Comparison of ENCODE assay signal across 10 cellular contexts in the genomic region with DNA sequence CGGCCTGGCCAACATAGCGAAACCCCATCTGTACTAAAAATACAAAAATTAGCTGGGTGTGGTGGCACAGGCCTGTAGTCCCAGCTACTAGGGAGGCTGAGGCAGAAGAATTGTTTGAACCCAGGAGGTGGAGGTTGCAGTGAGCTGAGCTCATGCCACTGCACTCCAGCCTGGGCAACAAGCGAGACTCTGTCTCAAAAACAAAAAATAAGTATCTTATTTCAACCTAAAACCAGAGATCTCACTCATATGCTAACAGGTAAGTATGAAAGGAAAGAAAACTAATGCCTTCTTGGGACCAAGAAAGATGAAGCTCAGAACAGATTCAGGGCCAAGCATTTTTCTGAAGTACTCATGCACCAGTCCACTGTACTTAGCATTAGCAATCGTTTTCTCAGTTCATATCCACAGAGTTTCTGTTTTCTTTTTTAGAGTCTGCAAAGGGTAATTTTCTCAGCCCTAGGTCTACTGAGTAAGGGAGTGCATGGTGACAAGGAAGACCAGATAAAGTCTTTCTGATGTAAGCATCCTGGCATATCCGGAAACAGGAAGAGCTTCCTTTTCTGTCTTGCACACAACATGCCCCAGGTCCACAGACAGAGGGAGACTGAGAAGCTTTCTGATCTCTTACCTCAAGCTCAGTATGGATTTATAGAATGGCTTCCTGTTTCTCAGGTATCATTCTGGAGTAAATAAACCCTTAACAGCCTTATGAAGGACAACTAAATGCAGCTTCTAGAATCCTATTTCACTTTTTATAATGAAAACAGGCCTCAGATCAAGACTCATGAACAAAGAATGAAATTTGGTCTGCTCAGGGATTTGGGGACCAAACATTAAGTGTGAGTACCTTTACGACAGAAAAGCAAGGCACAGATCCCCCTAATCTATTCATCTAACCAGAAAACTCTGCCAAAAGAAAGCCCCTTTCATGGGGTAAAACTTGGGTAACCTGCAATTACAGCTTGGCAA. TPM values are rescaled to one million over a fixed set of nuclear protein-coding genes. Genes with fewer than 3 reads are reported as not detected.
DNase-seq lines count a peak whose midpoint lies in the region; ATAC-seq and TF ChIP-seq lines count a peak whose summit lies in the region.
"Had no signal": no experiment of that assay in that cellular context is flagged by ENCODE, and none has a peak within 500 bp of the region (broad histone marks: within the 10 kb centered on the region; RNA-seq: fewer than 3 reads in every experiment).

No MANE protein-coding gene starts in this region.

- 80% methylated on average over 6 of the region's 6 CpGs for WGBS in thymus

- no peaks in the 10 kb centered on the region for H3K36me3 ChIP-seq in cardiac muscle cell
- no peaks in the 10 kb centered on the region for H3K36me3 ChIP-seq in thymus (ENCODE audit: control insufficient read depth, insufficient read depth)

- intact Hi-C loops in left ventricle myocardium superior (cut with micrococcal nuclease), result no loop called here

- no peak for ATAC-seq in left ventricle myocardium superior
- ATAC-seq in GM18520 (IDR thresholded peaks at IDR 0.05; ENCODE audit: unreplicated experiment), result no peak
- ATAC-seq in HG03095 (IDR thresholded peaks at IDR 0.05; ENCODE audit: unreplicated experiment), result no peak
- ATAC-seq: Panc1 had no signal

- H3K9me3 ChIP-seq in cardiac muscle cell (ENCODE audit: low read depth) (no peaks in the 10 kb centered on the region), thymus (ENCODE audit: control insufficient read depth) (no peaks in the 10 kb centered on the region)

- H3K27me3 ChIP-seq in cardiac muscle cell (no peaks in the 10 kb centered on the region), thymus (ENCODE audit: control insufficient read depth, insufficient read depth) (no peaks in the 10 kb centered on the region)

- peak; percentile 25; the same call in 1 of the 2 replicates for TF ChIP-seq POLR2A in Raji (IDR thresholded peaks at IDR 0.05; ENCODE audit: insufficient read depth, low read depth, low read length)

- H3K4me3 ChIP-seq in cardiac muscle cell (no peak overlapping the region), thymus (ENCODE audit: low read length) (no peak overlapping the region)

- peak in 1 of 2 donors; percentile 51 for DNase-seq in cardiac muscle cell (ENCODE audit: low read depth in 1 of 2, low spot score in 1 of 2)
- DNase-seq in left ventricle myocardium superior, result no peak
- peak; percentile 16 for DNase-seq in effector CD4-positive, alpha-beta T cell
- no peak for DNase-seq in NCI-H2107 treated with DMSO at 0.1 percent for 48 hours (lab: John Stamatoyannopoulos, UW; ENCODE audit: unreplicated experiment)

- no peak overlapping the region for H3K27ac ChIP-seq in cardiac muscle cell
- H3K27ac ChIP-seq in thymus (ENCODE audit: low read depth), result peak overlapping the region; percentile 81

- H3K4me1 ChIP-seq in cardiac muscle cell (ENCODE audit: low read depth), result peaks cover 3% of the 10 kb centered on the region
- H3K4me1 ChIP-seq in thymus (ENCODE audit: control insufficient read depth, insufficient read depth, low read length), result peaks cover 8% of the 10 kb centered on the region

- peak; percentile 13 for TF ChIP-seq CTCF in cardiac muscle cell (IDR thresholded peaks at IDR 0.05; ENCODE audit: low read depth, low read length)

RNA-seq across cellular contexts. Expression of gene FOXJ1, which starts 38.7 kb away (rescaled TPM):
- total RNA-seq in cardiac muscle cell (0.07 and 0.12 TPM in 2 replicates), left ventricle myocardium superior (not detected)
- polyA plus RNA-seq in cardiac muscle cell (0.18 TPM in 1 of 2 replicates, not detected in the other), thymus (0.75 TPM)
- total RNA-seq: dermis microvascular lymphatic vessel endothelial cell had no signal
